In the genomic region with DNA sequence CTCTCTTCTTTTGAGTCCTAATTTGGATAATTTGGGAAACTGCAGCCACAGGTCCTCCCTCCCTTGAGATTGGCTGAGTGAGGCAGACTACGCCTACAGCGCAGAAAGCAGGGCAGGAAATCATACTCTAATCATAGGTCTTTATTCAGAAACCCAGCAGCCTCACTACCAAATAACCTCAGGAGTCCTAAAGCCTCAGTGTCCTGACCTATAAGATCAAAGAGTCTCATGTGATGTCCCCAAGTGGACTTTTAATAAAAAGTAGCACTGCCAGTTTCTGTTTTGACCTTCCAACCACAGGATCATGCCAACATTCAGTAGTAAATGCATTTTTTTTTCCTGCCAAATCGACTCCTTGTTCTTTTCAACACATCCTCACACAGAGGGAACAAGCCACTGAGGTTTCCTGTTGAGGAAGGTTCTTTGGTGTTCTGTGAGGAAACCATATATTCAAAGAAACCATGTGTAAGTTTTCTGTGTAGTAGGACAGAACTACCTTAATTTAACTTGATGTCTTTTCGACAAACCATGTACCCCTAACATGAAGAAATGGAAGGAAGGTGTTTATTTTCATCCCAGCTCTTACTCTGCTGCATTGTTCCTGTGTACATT, we compare ENCODE assay signal across 10 cellular contexts.
DNase-seq lines count a peak whose midpoint lies in the region; ATAC-seq, FAIRE-seq and TF ChIP-seq lines count a peak whose summit lies in the region.
"Had no signal": no experiment of that assay in that cellular context is flagged by ENCODE, and none has a peak within 500 bp of the region (broad histone marks: within the 10 kb centered on the region; RNA-seq: fewer than 3 reads in every experiment).

No MANE protein-coding gene starts in this region.

- H3K27me3 ChIP-seq in DOHH2 (ENCODE audit: control insufficient read depth, low read length) (no peaks in the 10 kb centered on the region), Panc1 (ENCODE audit: control insufficient read depth, insufficient read depth, low read length) (no peaks in the 10 kb centered on the region), colonic mucosa (no peaks in the 10 kb centered on the region), psoas muscle (ENCODE audit: insufficient read depth in 3 of 3, low read length in 2 of 3) (no peaks in the 10 kb centered on the region)
- H3K27me3 ChIP-seq: dorsolateral prefrontal cortex had no signal

- H3K36me3 ChIP-seq in DOHH2 (ENCODE audit: control insufficient read depth, low read length) = no peaks in the 10 kb centered on the region
- no peaks in the 10 kb centered on the region for H3K36me3 ChIP-seq in Panc1 (ENCODE audit: control insufficient read depth, insufficient read depth, low read length)
- H3K36me3 ChIP-seq in colonic mucosa = no peaks in the 10 kb centered on the region
- H3K36me3 ChIP-seq in psoas muscle (ENCODE audit: insufficient read depth in 1 of 2, low read depth in 1 of 2) = no peaks in the 10 kb centered on the region

- DNase-seq in Panc1 (ENCODE audit: low read depth, low spot score) = no peak
- DNase-seq in colonic mucosa = no peak
- no peak for DNase-seq in psoas muscle
- DNase-seq in urothelium cell line (ENCODE audit: low spot score) = no peak
- no peak for DNase-seq in hippocampal formation (lab: John Stamatoyannopoulos, UW)
- DNase-seq: dorsolateral prefrontal cortex, NCI-H2029 treated with DMSO at 0.1 percent for 48 hours had no signal

- H3K4me1 ChIP-seq in DOHH2 (ENCODE audit: control insufficient read depth, low read length) = peaks cover 27% of the 10 kb centered on the region
- peaks cover 20% of the 10 kb centered on the region for H3K4me1 ChIP-seq in Panc1 (ENCODE audit: control insufficient read depth, insufficient read depth, low read length)
- H3K4me1 ChIP-seq in colonic mucosa = peaks cover 17% of the 10 kb centered on the region
- H3K4me1 ChIP-seq in psoas muscle = no peaks in the 10 kb centered on the region

- H3F3A ChIP-seq in DOHH2 (ENCODE audit: control insufficient read depth, insufficient read depth) = no peaks in the 10 kb centered on the region

- in situ Hi-C loops in Panc1 (cut with HindIII; ENCODE audit: low pct_unique_long_range_greater_than_20kb, low sequenced_read_pairs) = no loop called here

- intact Hi-C loops in Panc1 (cut with micrococcal nuclease; ENCODE audit: unreplicated experiment) (no loop called here), colonic mucosa (cut with DNase I) (loop anchor here (5.0 to 10.0 kb wide), 2 partner anchors 51 to 177 kb away; no protein-coding TSS in a partner anchor), psoas muscle (cut with DNase I) (no loop called here)

- POLR2A ChIA-PET in Panc1 (lab: Charles Lee) = no interaction called here

- H3K9me3 ChIP-seq in DOHH2 (ENCODE audit: control insufficient read depth, insufficient read depth, low read length) (no peaks in the 10 kb centered on the region), Panc1 (ENCODE audit: control insufficient read depth, insufficient read depth, low read depth, low read length) (no peaks in the 10 kb centered on the region), colonic mucosa (no peaks in the 10 kb centered on the region), psoas muscle (no peaks in the 10 kb centered on the region)

- H3K4me2 ChIP-seq in DOHH2 (ENCODE audit: low read length) = peak overlapping the region; percentile 18; the same call in 1 of the 2 replicates

- H4K20me1 ChIP-seq in DOHH2 (ENCODE audit: control insufficient read depth, insufficient read depth, low read depth, low read length) = no peaks in the 10 kb centered on the region

- WGBS in psoas muscle, 3 donors = 68 to 72% (median 69%) methylated on average over 4 of the region's 4 CpGs

- peak overlapping the region in 1 of 2 donors; percentile 62 for H3K9ac ChIP-seq in colonic mucosa (ENCODE audit: low read depth in 2 of 2, low read length in 2 of 2)

- ATAC-seq in Panc1 (no peak), psoas muscle (no peak), HG02642 (IDR thresholded peaks at IDR 0.05; ENCODE audit: poor library complexity, unreplicated experiment) (no peak), HG02763 (IDR thresholded peaks at IDR 0.05; ENCODE audit: unreplicated experiment) (no peak)

- TF ChIP-seq CTCF in DOHH2 (IDR thresholded peaks at IDR 0.05; ENCODE audit: low read depth, low read length, poor library complexity, severe bottlenecking) (no peak), Panc1 (IDR thresholded peaks at IDR 0.05) (no peak), colonic mucosa (IDR thresholded peaks at IDR 0.05) (no peak), psoas muscle (IDR thresholded peaks at IDR 0.05) (no peak)

- H3K4me3 ChIP-seq in DOHH2 (ENCODE audit: low read length) = no peak overlapping the region
- no peak overlapping the region for H3K4me3 ChIP-seq in Panc1 (ENCODE audit: low read depth in 2 of 2, low read length in 2 of 2)
- H3K4me3 ChIP-seq in colonic mucosa = no peak overlapping the region
- no peak overlapping the region for H3K4me3 ChIP-seq in psoas muscle
- H3K4me3 ChIP-seq: dorsolateral prefrontal cortex had no signal

- no peak overlapping the region for H3K27ac ChIP-seq in DOHH2 (ENCODE audit: low read depth, low read length)
- peak overlapping the region; percentile 32 for H3K27ac ChIP-seq in Panc1 (ENCODE audit: low read length)
- H3K27ac ChIP-seq in colonic mucosa = peak overlapping the region; percentile 93
- peak overlapping the region; percentile 56 for H3K27ac ChIP-seq in psoas muscle

- H3K9me2 ChIP-seq in DOHH2 (replicated peaks; ENCODE audit: control insufficient read depth, low read length) = no peaks in the 10 kb centered on the region

- no peak for FAIRE-seq in urothelium cell line (lab: Jason Lieb, UNC)

- CTCF ChIA-PET in Panc1 (lab: Charles Lee) = interaction anchor here (0.5 kb wide), 1 partner anchor 18 kb away, joined by 3 read pairs; no protein-coding TSS in a partner anchor

- no peaks in the 10 kb centered on the region for H3K79me2 ChIP-seq in DOHH2 (ENCODE audit: control insufficient read depth, low read length)

- BruUV-seq in Panc1 (replicated peaks; lab: Mats Ljungman, UMichigan) = no TSS peak
